25 cellular contexts compared by ENCODE assay signal in genomic region chrX:20796450-20796849, GRCh38.
"Had no signal": no experiment of that assay in that cellular context is flagged by ENCODE, and none has a peak within 500 bp of the region (broad histone marks: within the 10 kb centered on the region; RNA-seq: fewer than 3 reads in every experiment).

No MANE protein-coding gene starts in this region.

- H3K27ac ChIP-seq: esophagus muscularis mucosa, foreskin keratinocyte, gastroesophageal sphincter, heart left ventricle, hepatocyte, neutrophil, pancreas, right lobe of liver, thoracic aorta, tibial nerve, upper lobe of left lung had no signal

- H3K4me2 ChIP-seq: hepatocyte had no signal

- DNase-seq: effector CD8-positive, alpha-beta T cell; endodermal cell; foreskin keratinocyte; heart left ventricle; kidney; mesenchymal stem cell; mucosa of descending colon; naive B cell; pancreas; right lobe of liver; small intestine; stimulated activated CD4-positive, alpha-beta T cell treated with anti-CD3 and anti-CD28 coated beads, Interleukin-15, amount 100 ng/mL, for 24 hours; stimulated activated CD4-positive, alpha-beta T cell treated with anti-CD3 and anti-CD28 coated beads, Interleukin-2, amount 100 ng/mL, for 48 hours; stimulated activated naive B cell treated with anti-CD40 and anti-IgM and Interleukin-4, amounts not matched to agents 10 μg/mL and 1 μg/mL and 100 μg/mL, for 72 hours; upper lobe of left lung had no signal

- ATAC-seq: foreskin keratinocyte; gastroesophageal sphincter; heart left ventricle; left lobe of liver; mucosa of descending colon; natural killer cell treated with Interleukin-12 subunit alpha and Interleukin-12 subunit beta and Interleukin-15 and Interleukin-18, amount 100 ng/mL, for 72 hours; pancreas; right lobe of liver; stimulated activated naive B cell treated with anti-CD40 and anti-IgM and Interleukin-4, amounts not matched to agents 10 μg/mL and 1 μg/mL and 100 μg/mL, for 72 hours had no signal

- H3K4me3 ChIP-seq: esophagus muscularis mucosa, gastroesophageal sphincter, heart left ventricle, hepatocyte, mucosa of descending colon, pancreas, right lobe of liver, thoracic aorta, tibial nerve, upper lobe of left lung had no signal

- FAIRE-seq: endothelial cell of umbilical vein, kidney, pancreas, small intestine, urothelium cell line had no signal

- H3K36me3 ChIP-seq: esophagus muscularis mucosa, gastroesophageal sphincter, heart left ventricle, neutrophil, pancreas, right lobe of liver, thoracic aorta, tibial nerve, upper lobe of left lung had no signal

- H3K9me3 ChIP-seq: esophagus muscularis mucosa, gastroesophageal sphincter, mucosa of descending colon, neutrophil, pancreas, right lobe of liver, thoracic aorta, tibial nerve had no signal

- H3K4me1 ChIP-seq: esophagus muscularis mucosa, foreskin keratinocyte, gastroesophageal sphincter, heart left ventricle, pancreas, right lobe of liver, tibial nerve, upper lobe of left lung had no signal

- H3K27me3 ChIP-seq: esophagus muscularis mucosa, foreskin keratinocyte, gastroesophageal sphincter, heart left ventricle, hepatocyte, neutrophil, pancreas, right lobe of liver, tibial nerve, upper lobe of left lung had no signal
